ENCODE assay signal across 29 cellular contexts in genomic region chr2:185014076-185014475, GRCh38.
"Had no signal": no experiment of that assay in that cellular context is flagged by ENCODE, and none has a peak within 500 bp of the region (broad histone marks: within the 10 kb centered on the region; RNA-seq: fewer than 3 reads in every experiment).

No MANE protein-coding gene starts in this region.

- H3K4me1 Mint-ChIP-seq: stimulated activated effector memory CD8-positive, alpha-beta T cell treated with anti-CD3 and anti-CD28 coated beads, Interleukin-12 subunit alpha, Interleukin-12 subunit beta, amount 100 ng/mL, for 72 hours; stimulated activated memory B cell treated with anti-CD40 and anti-IgM and Interleukin-4, amounts not matched to agents 10 μg/mL and 1 μg/mL and 100 μg/mL, for 72 hours; stimulated activated naive B cell treated with anti-CD40 and anti-IgM and Interleukin-4, amounts not matched to agents 10 μg/mL and 1 μg/mL and 100 μg/mL, for 72 hours; stimulated activated naive CD8-positive, alpha-beta T cell treated with anti-CD3 and anti-CD28 coated beads, Interleukin-15, amount 100 ng/mL, for 72 hours had no signal

- ATAC-seq: stimulated activated effector memory CD8-positive, alpha-beta T cell treated with anti-CD3 and anti-CD28 coated beads, Interleukin-12 subunit alpha, Interleukin-12 subunit beta, amount 100 ng/mL, for 72 hours; stimulated activated memory B cell treated with anti-CD40 and anti-IgM and Interleukin-4, amounts not matched to agents 10 μg/mL and 1 μg/mL and 100 μg/mL, for 72 hours; stimulated activated naive B cell treated with anti-CD40 and anti-IgM and Interleukin-4, amounts not matched to agents 10 μg/mL and 1 μg/mL and 100 μg/mL, for 72 hours; stimulated activated naive CD8-positive, alpha-beta T cell treated with anti-CD3 and anti-CD28 coated beads, Interleukin-15, amount 100 ng/mL, for 72 hours; stimulated activated naive CD8-positive, alpha-beta T cell treated with anti-CD3 and anti-CD28 coated beads, Interleukin-15, Interleukin-2, amounts not matched to agents 100 U/mL and 50 U/mL, for 24 hours; upper lobe of right lung had no signal

- H3K27ac Mint-ChIP-seq: stimulated activated effector memory CD8-positive, alpha-beta T cell treated with anti-CD3 and anti-CD28 coated beads, Interleukin-12 subunit alpha, Interleukin-12 subunit beta, amount 100 ng/mL, for 72 hours; stimulated activated memory B cell treated with anti-CD40 and anti-IgM and Interleukin-4, amounts not matched to agents 10 μg/mL and 1 μg/mL and 100 μg/mL, for 72 hours; stimulated activated naive B cell treated with anti-CD40 and anti-IgM and Interleukin-4, amounts not matched to agents 10 μg/mL and 1 μg/mL and 100 μg/mL, for 72 hours; stimulated activated naive CD8-positive, alpha-beta T cell treated with anti-CD3 and anti-CD28 coated beads, Interleukin-15, amount 100 ng/mL, for 72 hours; stimulated activated naive CD8-positive, alpha-beta T cell treated with anti-CD3 and anti-CD28 coated beads, Interleukin-15, Interleukin-2, amounts not matched to agents 100 ng/mL and 50 ng/mL, for 24 hours; type B pancreatic cell had no signal

- FAIRE-seq: urothelium cell line had no signal

- DNase-seq: stimulated activated CD4-positive, alpha-beta T cell treated with anti-CD3 and anti-CD28 coated beads, Interleukin-2, amount 100 ng/mL, for 48 hours; stimulated activated CD4-positive, alpha-beta T cell treated with anti-CD3 and anti-CD28 coated beads, Interleukin-4, amount 100 ng/mL, for 1 hour; stimulated activated CD4-positive, alpha-beta T cell treated with anti-CD3 and anti-CD28 coated beads, Interleukin-4, amount 100 ng/mL, for 24 hours; stimulated activated CD4-positive, alpha-beta T cell treated with anti-CD3 and anti-CD28 coated beads, Interleukin-4, amount 100 ng/mL, for 4 hours; stimulated activated CD8-positive, alpha-beta memory T cell treated with anti-CD3 and anti-CD28 coated beads, Interleukin-4, amount 100 ng/mL, for 48 hours; stimulated activated naive B cell treated with anti-CD40 and anti-IgM and Interleukin-4, amounts not matched to agents 10 μg/mL and 1 μg/mL and 100 μg/mL, for 72 hours; stimulated activated naive CD4-positive, alpha-beta T cell; stimulated activated naive CD4-positive, alpha-beta T cell treated with Interleukin-2 at 50 U/mL for 16 hours; stimulated activated naive CD8-positive, alpha-beta T cell treated with anti-CD3 and anti-CD28 coated beads, Interleukin-15, amount 100 ng/mL, for 72 hours; stimulated activated naive CD8-positive, alpha-beta T cell treated with anti-CD3 and anti-CD28 coated beads, Interleukin-15, Interleukin-2, amounts not matched to agents 100 U/mL and 50 U/mL, for 24 hours; stomach; substantia nigra; testis; thyroid gland; tibial artery; transverse colon; trophoblast cell; upper lobe of left lung; upper lobe of right lung; uterus had no signal

- H3K27me3 Mint-ChIP-seq: stimulated activated memory B cell treated with anti-CD40 and anti-IgM and Interleukin-4, amounts not matched to agents 10 μg/mL and 1 μg/mL and 100 μg/mL, for 72 hours; stimulated activated naive B cell treated with anti-CD40 and anti-IgM and Interleukin-4, amounts not matched to agents 10 μg/mL and 1 μg/mL and 100 μg/mL, for 72 hours; stimulated activated naive CD8-positive, alpha-beta T cell treated with anti-CD3 and anti-CD28 coated beads, Interleukin-15, amount 100 ng/mL, for 72 hours; stimulated activated naive CD8-positive, alpha-beta T cell treated with anti-CD3 and anti-CD28 coated beads, Interleukin-15, Interleukin-2, amounts not matched to agents 100 ng/mL and 50 ng/mL, for 24 hours; type B pancreatic cell had no signal

- H3K27ac ChIP-seq: stomach, suprapubic skin, testis, thoracic aorta, thyroid gland, tibial artery, tibial nerve, transverse colon, upper lobe of left lung, upper lobe of right lung, uterus, vagina had no signal

- H3K9me3 ChIP-seq: testis, thyroid gland had no signal

- H3K36me3 Mint-ChIP-seq: stimulated activated effector memory CD8-positive, alpha-beta T cell treated with anti-CD3 and anti-CD28 coated beads, Interleukin-12 subunit alpha, Interleukin-12 subunit beta, amount 100 ng/mL, for 72 hours; stimulated activated memory B cell treated with anti-CD40 and anti-IgM and Interleukin-4, amounts not matched to agents 10 μg/mL and 1 μg/mL and 100 μg/mL, for 72 hours; stimulated activated naive B cell treated with anti-CD40 and anti-IgM and Interleukin-4, amounts not matched to agents 10 μg/mL and 1 μg/mL and 100 μg/mL, for 72 hours; type B pancreatic cell had no signal

- H3K4me3 ChIP-seq: stomach, suprapubic skin, testis, thoracic aorta, thyroid gland, tibial artery, tibial nerve, transverse colon, upper lobe of left lung, upper lobe of right lung, uterus, vagina had no signal

- H3K4me1 ChIP-seq: stomach, suprapubic skin, testis, thyroid gland, tibial artery, tibial nerve, transverse colon, upper lobe of left lung, upper lobe of right lung, uterus, vagina had no signal

- H3K27me3 ChIP-seq: stomach, suprapubic skin, testis, thyroid gland, tibial artery, tibial nerve, transverse colon, upper lobe of left lung, upper lobe of right lung, uterus, vagina had no signal

- H3K4me3 Mint-ChIP-seq: stimulated activated effector memory CD8-positive, alpha-beta T cell treated with anti-CD3 and anti-CD28 coated beads, Interleukin-12 subunit alpha, Interleukin-12 subunit beta, amount 100 ng/mL, for 72 hours; stimulated activated memory B cell treated with anti-CD40 and anti-IgM and Interleukin-4, amounts not matched to agents 10 μg/mL and 1 μg/mL and 100 μg/mL, for 72 hours; stimulated activated naive B cell treated with anti-CD40 and anti-IgM and Interleukin-4, amounts not matched to agents 10 μg/mL and 1 μg/mL and 100 μg/mL, for 72 hours; stimulated activated naive CD8-positive, alpha-beta T cell treated with anti-CD3 and anti-CD28 coated beads, Interleukin-15, amount 100 ng/mL, for 72 hours; stimulated activated naive CD8-positive, alpha-beta T cell treated with anti-CD3 and anti-CD28 coated beads, Interleukin-15, Interleukin-2, amounts not matched to agents 100 ng/mL and 50 ng/mL, for 24 hours; type B pancreatic cell had no signal

- H3K36me3 ChIP-seq: stomach, suprapubic skin, thoracic aorta, thyroid gland, tibial artery, tibial nerve, transverse colon, upper lobe of left lung, upper lobe of right lung, uterus, vagina had no signal
